ENCODE assay signal across 1 cellular context in the genomic region with DNA sequence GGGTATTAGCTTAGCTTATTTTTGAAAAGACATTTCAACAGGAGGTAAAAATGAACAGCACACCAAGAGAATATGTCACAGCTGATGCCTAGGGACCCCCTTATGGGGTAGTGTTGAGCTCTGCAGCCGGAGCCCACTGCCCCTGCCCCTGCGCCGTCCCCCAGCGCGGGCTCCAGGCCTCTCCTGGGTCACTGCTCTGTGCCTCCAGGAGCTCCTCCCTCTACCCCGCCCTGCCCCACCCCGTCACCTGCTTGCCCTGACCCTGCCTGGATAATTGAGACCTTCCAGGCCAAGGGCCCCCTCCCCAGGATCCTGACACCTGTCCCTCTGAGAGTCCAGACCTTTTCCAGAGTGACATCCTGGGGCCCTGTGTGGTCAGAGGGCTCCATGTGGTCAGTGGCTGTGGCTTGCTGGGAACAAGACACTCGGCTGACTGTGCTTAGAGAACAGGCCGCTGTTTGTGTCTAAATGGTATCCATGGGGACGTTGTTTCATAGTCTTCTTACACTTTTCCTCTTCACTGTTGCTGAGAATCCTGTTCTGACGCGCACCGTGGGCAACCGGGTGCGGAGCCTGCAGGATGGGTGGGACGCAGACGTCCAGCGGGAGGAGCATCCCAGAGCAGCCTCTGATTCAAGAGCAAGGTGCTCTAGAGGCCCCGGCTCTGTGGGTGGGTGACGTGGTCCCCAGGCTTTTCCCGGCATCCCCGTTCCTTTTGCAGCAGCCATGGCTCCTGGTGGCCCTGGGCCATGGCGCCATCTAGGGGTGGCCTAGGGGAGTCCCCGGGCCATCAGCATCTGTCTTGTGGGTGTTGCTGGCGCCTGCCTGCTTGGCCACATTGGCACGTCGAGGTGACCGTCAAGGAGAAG.
TF ChIP-seq lines count a peak whose summit lies in the region.

No MANE protein-coding gene starts in this region.

TF ChIP-seq in endothelial cell of umbilical vein, 7 proteins besides CTCF, POLR2A, EP300 and RAD21:
- no peak for TF ChIP-seq EZH2 (IDR thresholded peaks at IDR 0.05; ENCODE audit: borderline replicate concordance, low read depth, low read length, severe bottlenecking)
- no peak for TF ChIP-seq POLR2AphosphoS5 (IDR thresholded peaks at IDR 0.05; ENCODE audit: insufficient read depth, low read depth, low read length)
